8 cellular contexts compared by ENCODE assay signal in the genomic region with DNA sequence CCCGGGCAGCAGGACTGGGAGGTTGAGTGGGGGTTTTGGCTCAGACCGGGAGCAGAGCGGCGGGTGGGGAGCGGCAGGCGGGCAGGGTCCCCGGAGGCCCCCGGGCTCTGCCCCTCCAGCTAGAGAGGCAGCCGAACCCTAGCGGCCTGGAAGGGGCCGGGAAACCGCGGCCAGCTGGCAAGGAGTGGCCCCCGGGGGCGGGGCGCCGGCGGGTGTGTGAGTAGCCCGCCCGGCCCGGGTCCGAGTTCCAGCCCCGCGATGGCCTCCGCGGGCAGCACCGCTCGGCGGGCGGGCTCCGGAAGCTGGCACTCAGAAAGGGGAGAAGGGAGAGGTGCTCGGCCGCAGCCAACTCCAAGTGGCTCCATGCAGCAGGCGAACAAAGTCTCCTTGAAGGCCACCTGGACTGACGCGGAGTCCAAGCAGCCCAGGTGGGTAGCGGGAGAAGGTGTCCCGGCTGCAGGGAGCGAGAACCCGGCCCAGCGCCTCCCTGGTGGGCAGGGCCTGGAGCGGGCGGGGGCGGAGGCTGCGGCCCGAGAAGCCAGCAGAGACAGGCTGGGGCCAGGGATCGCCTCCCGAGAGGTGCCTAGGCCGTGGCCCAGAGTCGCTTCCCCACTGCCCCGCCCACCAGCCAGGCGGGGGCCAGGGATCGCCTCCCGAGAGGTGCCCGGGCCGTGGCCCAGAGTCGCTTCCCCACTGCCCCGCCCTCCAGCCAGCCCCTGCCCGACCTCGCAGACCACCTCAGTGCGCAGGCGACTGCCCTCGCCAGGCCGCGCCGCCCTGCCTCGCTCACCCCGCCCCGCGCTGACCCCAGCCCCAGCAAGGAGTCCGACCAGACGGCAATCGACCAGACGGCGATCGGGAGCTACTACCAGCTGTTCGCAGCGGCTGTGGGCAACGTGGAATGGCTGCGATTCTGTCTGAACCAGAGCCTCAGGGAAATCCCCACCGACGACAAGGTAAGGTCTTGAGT. TPM values are rescaled to one million over a fixed set of nuclear protein-coding genes. Genes with fewer than 3 reads are reported as not detected.
DNase-seq lines count a peak whose midpoint lies in the region; ATAC-seq and TF ChIP-seq lines count a peak whose summit lies in the region.

Gene ANKRD53 (plus strand): TSS at position 243 of the 970 bp plus-strand sequence. CDS start 16 bp downstream, at position 259.

- H3K9ac ChIP-seq in neural progenitor cell: no peak within 1 kb of the TSS

- H3K36me3 Mint-ChIP-seq in CD14-positive monocyte: peaks cover 11 to 22% of the 10 kb centered on the region in 2 donors
- no peaks in the 10 kb centered on the region for H3K36me3 Mint-ChIP-seq in neural progenitor cell

- no peaks in the 10 kb centered on the region for H3K9me3 Mint-ChIP-seq in CD14-positive monocyte
- H3K9me3 Mint-ChIP-seq in neural progenitor cell: no peaks in the 10 kb centered on the region

- H3K79me2 ChIP-seq in neural progenitor cell (ENCODE audit: low read depth): no peaks in the 10 kb centered on the region

- peak within 1 kb of the TSS; percentile 53 to 93 (median 90) for H3K27ac Mint-ChIP-seq in CD14-positive monocyte
- H3K27ac Mint-ChIP-seq in neural progenitor cell: no peak within 1 kb of the TSS

- TF ChIP-seq CTCF in CD14-positive monocyte (IDR thresholded peaks at IDR 0.05): no peak
- TF ChIP-seq CTCF in fibroblast of villous mesenchyme (IDR thresholded peaks at IDR 0.05; ENCODE audit: insufficient read depth, low read depth, low read length): no peak
- TF ChIP-seq CTCF in neural progenitor cell (IDR thresholded peaks at IDR 0.05): peak; percentile 3

- H3F3A ChIP-seq in neural progenitor cell (ENCODE audit: low read depth): peaks cover 16% of the 10 kb centered on the region

- H3K4me3 ChIP-seq in fibroblast of villous mesenchyme (ENCODE audit: low read depth, low read length): peak within 1 kb of the TSS; percentile 70
- H3K4me3 ChIP-seq in neural progenitor cell: peak within 1 kb of the TSS; percentile 55

- H3K4me2 ChIP-seq in neural progenitor cell: peak within 1 kb of the TSS; percentile 88

- no peaks in the 10 kb centered on the region for H3K9me3 ChIP-seq in neural progenitor cell (ENCODE audit: low read depth)

- H3K4me1 Mint-ChIP-seq in CD14-positive monocyte (peaks cover 16% of the 10 kb centered on the region), neural progenitor cell (peaks cover 22% of the 10 kb centered on the region)

- H3K36me3 ChIP-seq in neural progenitor cell: no peaks in the 10 kb centered on the region

- intact Hi-C loops in CD14-positive monocyte (cut with micrococcal nuclease): no loop called here

- no peak for DNase-seq in CD14-positive monocyte (ENCODE audit: low spot score)
- peak; percentile 71 for DNase-seq in activated CD8-positive, alpha-beta memory T cell treated with anti-CD3 and anti-CD28 coated beads for 24 hours
- peak; percentile 24 for DNase-seq in fibroblast of villous mesenchyme (ENCODE audit: low read depth)
- peak; percentile 86 for DNase-seq in neural progenitor cell (ENCODE audit: low spot score)
- no peak for DNase-seq in GM19240 (ENCODE audit: insufficient read length, low spot score)
- no peak for DNase-seq in mucosa of gallbladder (ENCODE audit: low spot score)

- H3K4me3 Mint-ChIP-seq in CD14-positive monocyte (peak within 1 kb of the TSS; percentile 86 to 94), neural progenitor cell (peak within 1 kb of the TSS; percentile 82)

- peaks cover 11% of the 10 kb centered on the region for H4K20me1 ChIP-seq in neural progenitor cell (ENCODE audit: low read depth)

- H3K4me1 ChIP-seq in neural progenitor cell: peaks cover 5% of the 10 kb centered on the region

- H3K27me3 Mint-ChIP-seq in CD14-positive monocyte (ENCODE audit: low read depth in 3 of 3) (peaks cover 13 to 32% (median 16%) of the 10 kb centered on the region in 3 donors), neural progenitor cell (ENCODE audit: insufficient read depth, low read depth) (no peaks in the 10 kb centered on the region)

- ATAC-seq in HG02981 (IDR thresholded peaks at IDR 0.05; ENCODE audit: unreplicated experiment) (peak; percentile 35), HG03521 (IDR thresholded peaks at IDR 0.05; ENCODE audit: unreplicated experiment) (no peak)

- peaks cover 54% of the 10 kb centered on the region for H3K27me3 ChIP-seq in neural progenitor cell

- no peak within 1 kb of the TSS for H3K27ac ChIP-seq in neural progenitor cell

- peak within 1 kb of the TSS; percentile 71 for H2AFZ ChIP-seq in neural progenitor cell (replicated peaks)

RNA-seq across cellular contexts. Expression of gene ANKRD53, which starts in this region (rescaled TPM):
- polyA plus RNA-seq in CD14-positive monocyte: not detected
- total RNA-seq in fibroblast of villous mesenchyme (0.43 and 1.3 TPM in 2 replicates), neural progenitor cell (ENCODE audit: low replicate concordance) (0.06 TPM in 1 of 2 replicates, not detected in the other), mucosa of gallbladder (2.9 TPM)

Comparison
In these comparisons a context has a peak if more than half of its experiments do, and no peak if none do; other contexts are left out.
1. Peak in DNase-seq, H3K4me3 ChIP-seq and H3K4me2 ChIP-seq in neural progenitor cell; RNA of the gene not detected or under 1 TPM.
2. DNase-seq: peak in activated CD8-positive, alpha-beta memory T cell treated with anti-CD3 and anti-CD28 coated beads for 24 hours (single experiment) and fibroblast of villous mesenchyme (single experiment); none in CD14-positive monocyte (single experiment), GM19240 (single experiment) and mucosa of gallbladder (single experiment).